ENCODE assay signal across 21 cellular contexts in genomic region chr4:169295822-169296221, GRCh38. TPM values are rescaled to one million over a fixed set of nuclear protein-coding genes. Genes with fewer than 3 reads are reported as not detected.
A peak's percentile ranks its signal among the peaks of the same experiment; 100 is the strongest.
DNase-seq lines count a peak whose midpoint lies in the region; ATAC-seq, FAIRE-seq and TF ChIP-seq lines count a peak whose summit lies in the region.
"Had no signal": no experiment of that assay in that cellular context is flagged by ENCODE, and none has a peak within 500 bp of the region (broad histone marks: within the 10 kb centered on the region; RNA-seq: fewer than 3 reads in every experiment).

No MANE protein-coding gene starts in this region.

- no peaks in the 10 kb centered on the region for H4K20me1 ChIP-seq in BLaER1 treated with 17β-estradiol and CSF1 and Interleukin-3, amounts not matched to agents 10 nM and 100 nM

- no peaks in the 10 kb centered on the region for H3K36me3 ChIP-seq in BLaER1 treated with 17β-estradiol and CSF1 and Interleukin-3, amounts not matched to agents 10 nM and 100 nM
- H3K36me3 ChIP-seq in small intestine (ENCODE audit: control insufficient read depth in 2 of 2, insufficient read depth in 2 of 2, low read length in 2 of 2), result no peaks in the 10 kb centered on the region
- H3K36me3 ChIP-seq: brain microvascular endothelial cell, esophagus squamous epithelium had no signal

- peak overlapping the region in 4 of 11 experiments; percentile 92 to 99 (median 94); a peak in 8 of 22 replicates for H3K27ac ChIP-seq in BLaER1 treated with 17β-estradiol and CSF1 and Interleukin-3, amounts not matched to agents 10 nM and 100 nM
- H3K27ac ChIP-seq in small intestine (ENCODE audit: low read depth in 1 of 2, low read length in 1 of 2), result no peak overlapping the region
- H3K27ac ChIP-seq: brain microvascular endothelial cell, esophagus squamous epithelium, HL-60 had no signal

- ATAC-seq in GM18867 (IDR thresholded peaks at IDR 0.05; ENCODE audit: unreplicated experiment), result peak; percentile 36
- ATAC-seq in HG02642 (IDR thresholded peaks at IDR 0.05; ENCODE audit: poor library complexity, unreplicated experiment), result peak; percentile 44
- ATAC-seq in GM19467 (IDR thresholded peaks at IDR 0.05; ENCODE audit: unreplicated experiment), result no peak
- ATAC-seq: activated naive CD8-positive, alpha-beta T cell treated with anti-CD3 and anti-CD28 coated beads, Interleukin-2, amount 50 U/mL, for 24 hours; naive thymus-derived CD4-positive, alpha-beta T cell; right cardiac atrium had no signal

- H3K9me3 ChIP-seq in BLaER1 treated with 17β-estradiol and CSF1 and Interleukin-3, amounts not matched to agents 10 nM and 100 nM (replicated peaks in 1 of 11), result peaks cover 4 to 25% (median 15%) of the 10 kb centered on the region in 11 experiments; a peak in 15 of 22 replicates
- H3K9me3 ChIP-seq in small intestine (ENCODE audit: control insufficient read depth, low read depth), result no peaks in the 10 kb centered on the region
- H3K9me3 ChIP-seq: esophagus squamous epithelium had no signal

- H3K27me3 ChIP-seq in BLaER1 treated with 17β-estradiol and CSF1 and Interleukin-3, amounts not matched to agents 10 nM and 100 nM, result no peaks in the 10 kb centered on the region
- no peaks in the 10 kb centered on the region for H3K27me3 ChIP-seq in small intestine (ENCODE audit: control insufficient read depth in 2 of 2, insufficient read depth in 2 of 2, low read length in 2 of 2)
- H3K27me3 ChIP-seq: brain microvascular endothelial cell, esophagus squamous epithelium had no signal

- FAIRE-seq in small intestine (lab: Jason Lieb, UNC), result no peak

- no peak for TF ChIP-seq CTCF in foreskin fibroblast (IDR thresholded peaks at IDR 0.05; ENCODE audit: low read depth, low read length)

- DNase-seq in MV-4-11 (lab: John Stamatoyannopoulos, UW) (peak; percentile 93), small intestine (no peak), midbrain (lab: John Stamatoyannopoulos, UW) (no peak), foreskin fibroblast (no peak)
- DNase-seq: activated CD4-positive, alpha-beta T cell treated with anti-CD3 and anti-CD28 coated beads, Interleukin-2, amount 50 U/mL, for 1 hour; activated CD8-positive, alpha-beta memory T cell treated with anti-CD3 and anti-CD28 coated beads, Interleukin-2, amount 50 U/mL, for 48 hours; activated effector memory CD4-positive, alpha-beta T cell treated with anti-CD3 and anti-CD28 coated beads, Interleukin-2, amount 50 U/mL, for 16 hours; activated naive CD8-positive, alpha-beta T cell treated with anti-CD3 and anti-CD28 coated beads, Interleukin-2, amount 50 U/mL, for 24 hours; brain microvascular endothelial cell; COR-L47; esophagus squamous epithelium; mesendoderm; naive thymus-derived CD4-positive, alpha-beta T cell; NCI-H2171 treated with DMSO at 0.1 percent for 48 hours; NCI-H526 treated with DMSO at 0.1 percent for 48 hours; right cardiac atrium had no signal

- H3K4me3 ChIP-seq in BLaER1 treated with 17β-estradiol and CSF1 and Interleukin-3, amounts not matched to agents 10 nM and 100 nM, result no peak overlapping the region
- H3K4me3 ChIP-seq in small intestine (ENCODE audit: low read depth in 1 of 2, low read length in 2 of 2) (no peak overlapping the region), foreskin fibroblast (ENCODE audit: low read depth in 1 of 2, low read length in 2 of 2) (no peak overlapping the region)
- H3K4me3 ChIP-seq: esophagus squamous epithelium had no signal

- no peak overlapping the region for H3K9ac ChIP-seq in BLaER1 treated with 17β-estradiol and CSF1 and Interleukin-3, amounts not matched to agents 10 nM and 100 nM

- peak overlapping the region in 7 of 11 experiments; percentile 5 to 94 (median 31); a peak in 6 of 22 replicates for H3K4me2 ChIP-seq in BLaER1 treated with 17β-estradiol and CSF1 and Interleukin-3, amounts not matched to agents 10 nM and 100 nM

- peaks cover 37 to 51% (median 41%) of the 10 kb centered on the region in 10 experiments for H3K4me1 ChIP-seq in BLaER1 treated with 17β-estradiol and CSF1 and Interleukin-3, amounts not matched to agents 10 nM and 100 nM
- no peaks in the 10 kb centered on the region for H3K4me1 ChIP-seq in small intestine (ENCODE audit: control insufficient read depth in 2 of 2, insufficient read depth in 1 of 2, low read depth in 1 of 2, low read length in 1 of 2)
- H3K4me1 ChIP-seq: esophagus squamous epithelium had no signal

RNA-seq across cellular contexts. Expression of gene SH3RF1, which starts 25.1 kb away (rescaled TPM):
- 10 to 100 TPM; 10.7 to 12.2 (median 10.8) TPM for polyA plus RNA-seq in small intestine
- polyA plus RNA-seq: naive thymus-derived CD4-positive, alpha-beta T cell had no signal
